Comparison of ENCODE assay signal across 8 cellular contexts in genomic region chr17:78933025-78933958, GRCh38. TPM values are rescaled to one million over a fixed set of nuclear protein-coding genes. Genes with fewer than 3 reads are reported as not detected.
DNase-seq lines count a peak whose midpoint lies in the region; ATAC-seq and TF ChIP-seq lines count a peak whose summit lies in the region.

No MANE protein-coding gene starts in this region.

- no peaks in the 10 kb centered on the region for H3K4me1 ChIP-seq in OCI-LY7 (ENCODE audit: insufficient read depth, low read length, poor library complexity, severe bottlenecking)
- H3K4me1 ChIP-seq in sigmoid colon = peaks cover 0 to 37% (median 35%) of the 10 kb centered on the region in 4 donors

- H3K27ac ChIP-seq in OCI-LY7 (ENCODE audit: low read depth, low read length, poor library complexity, severe bottlenecking) (no peak overlapping the region), sigmoid colon (peak overlapping the region; percentile 89 to 96 (median 92))

- CTCF ChIA-PET in OCI-LY7 (lab: Charles Lee; ENCODE audit: unreplicated experiment) = no interaction called here

- H4K20me1 ChIP-seq in OCI-LY7 (ENCODE audit: insufficient read depth, low read length) = no peaks in the 10 kb centered on the region

- no peak overlapping the region for H3K4me3 Mint-ChIP-seq in glutamatergic neuron (ENCODE audit: unreplicated experiment)

- H3K79me2 ChIP-seq in OCI-LY7 (ENCODE audit: insufficient read depth, low read depth, low read length) = no peaks in the 10 kb centered on the region

- peaks cover 21% of the 10 kb centered on the region for H3K4me1 Mint-ChIP-seq in glutamatergic neuron (ENCODE audit: low read depth, unreplicated experiment)

- intact Hi-C loops in OCI-LY7 (cut with micrococcal nuclease; ENCODE audit: unreplicated experiment) = no loop called here
- intact Hi-C loops in sigmoid colon (cut with DNase I) = no loop called here

- no TSS peak for BruUV-seq in OCI-LY7 (replicated peaks; lab: Mats Ljungman, UMichigan)

- H3K36me3 ChIP-seq in OCI-LY7 (ENCODE audit: insufficient read depth, low read length) = no peaks in the 10 kb centered on the region
- H3K36me3 ChIP-seq in sigmoid colon = no peaks in the 10 kb centered on the region

- H3K27me3 Mint-ChIP-seq in glutamatergic neuron (ENCODE audit: unreplicated experiment) = peaks cover 9% of the 10 kb centered on the region

- no peak for TF ChIP-seq POLR2A in sigmoid colon (IDR thresholded peaks at IDR 0.05)

- H3K4me2 ChIP-seq in OCI-LY7 (ENCODE audit: low read length) = no peak overlapping the region

- TF ChIP-seq CTCF in OCI-LY7 (conservative IDR thresholded peaks at IDR 0.05; ENCODE audit: low read length) (no peak), glutamatergic neuron (IDR thresholded peaks at IDR 0.05; ENCODE audit: partially characterized antibody, unreplicated experiment) (no peak), sigmoid colon (IDR thresholded peaks at IDR 0.05) (no peak)

- no peaks in the 10 kb centered on the region for H3K9me2 ChIP-seq in OCI-LY7 (ENCODE audit: insufficient read depth, low read length)

- H3K36me3 Mint-ChIP-seq in glutamatergic neuron (ENCODE audit: unreplicated experiment) = no peaks in the 10 kb centered on the region

- no peaks in the 10 kb centered on the region for H3K27me3 ChIP-seq in sigmoid colon

- no peak overlapping the region for H3K4me3 ChIP-seq in OCI-LY7 (ENCODE audit: low read depth, low read length, poor library complexity, severe bottlenecking)
- peak overlapping the region in 3 of 4 donors; percentile 26 to 31 (median 31) for H3K4me3 ChIP-seq in sigmoid colon

- H3K27ac Mint-ChIP-seq in glutamatergic neuron (ENCODE audit: unreplicated experiment) = peak overlapping the region; percentile 84

- TF ChIP-seq EP300 in sigmoid colon (IDR thresholded peaks at IDR 0.05) = peak in 1 of 4 donors; percentile 37

- DNase-seq in 8988T (peak; percentile 83), OCI-LY7 (ENCODE audit: low spot score) (peak; percentile 23), glutamatergic neuron (no peak), sigmoid colon (peak; percentile 88), DMS114 treated with DMSO at 0.1 percent for 48 hours (lab: John Stamatoyannopoulos, UW; ENCODE audit: unreplicated experiment) (no peak), NCI-H1417 treated with DMSO at 0.1 percent for 48 hours (lab: John Stamatoyannopoulos, UW) (no peak)
- peak; percentile 23 for DNase-seq in activated gamma-delta T cell treated with anti-CD3 and anti-CD28 coated beads, Interleukin-2, amount 50 U/mL, for 16 hours (ENCODE audit: low read depth)

- H3K9me3 ChIP-seq in OCI-LY7 (ENCODE audit: low read length) (no peaks in the 10 kb centered on the region), sigmoid colon (no peaks in the 10 kb centered on the region)

- POLR2A ChIA-PET in OCI-LY7 (lab: Charles Lee) = interaction anchor here (0.6 kb wide), 1 partner anchor 156 kb away, joined by 4 read pairs; no protein-coding TSS in a partner anchor

- H2AFZ ChIP-seq in OCI-LY7 (ENCODE audit: low read length) = no peak overlapping the region

- ATAC-seq in GM18508 (IDR thresholded peaks at IDR 0.05; ENCODE audit: insufficient read depth, unreplicated experiment) = peak; percentile 55

- H3K9me3 Mint-ChIP-seq in glutamatergic neuron (ENCODE audit: unreplicated experiment) = peaks cover 3% of the 10 kb centered on the region

- WGBS in sigmoid colon, 2 donors = 79% methylated on average over 18 of the region's 18 CpGs

RNA-seq across cellular contexts. Expression of gene TIMP2, which starts 8.1 kb away (rescaled TPM):
- 0.54 and 0.57 TPM in 2 replicates for total RNA-seq in OCI-LY7 (2014; rRNA removed; shearing (Covaris generic))
- total RNA-seq in OCI-LY7 (2022) (not detected in 2 replicates), glutamatergic neuron (ENCODE audit: unreplicated experiment) (121 TPM), sigmoid colon (100 to 1,000 TPM; 142 to 227 (median 151) TPM)
- polyA plus RNA-seq in sigmoid colon = 10 to 100 TPM; 16.4 to 58.8 (median 47.4) TPM

RNA-seq across cellular contexts. Expression of gene CEP295NL, which starts 30.3 kb away (rescaled TPM):
- total RNA-seq in OCI-LY7 (2014; rRNA removed; shearing (Covaris generic)) = not detected in 2 replicates
- total RNA-seq in OCI-LY7 (2022) (not detected in 2 replicates), glutamatergic neuron (ENCODE audit: unreplicated experiment) (6.4 TPM), sigmoid colon (10 to 100 TPM in 1 of 4 donors, 1 to 10 TPM in 3; 1.3 to 13.8 (median 2.3) TPM)
- polyA plus RNA-seq in sigmoid colon = under 1 TPM in 1 of 3 donors, not detected in 2; 0.89 TPM

RNA-seq across cellular contexts. Expression of gene LGALS3BP, which starts 46.4 kb away (rescaled TPM):
- 0.88 TPM in 1 of 2 replicates, not detected in the other for total RNA-seq in OCI-LY7 (2014; rRNA removed; shearing (Covaris generic))
- total RNA-seq in OCI-LY7 (2022) (1.3 and 1.7 TPM in 2 replicates), glutamatergic neuron (ENCODE audit: unreplicated experiment) (30.3 TPM), sigmoid colon (100 to 1,000 TPM; 134 to 277 (median 186) TPM)
- 100 to 1,000 TPM in 2 of 3 donors, 10 to 100 TPM in 1; 92.5 to 415 (median 138) TPM for polyA plus RNA-seq in sigmoid colon

Comparison
In these comparisons a context has a peak if more than half of its experiments do, and no peak if none do; other contexts are left out.
1. DNase-seq: peak in 8988T (single experiment), OCI-LY7 (single experiment), activated gamma-delta T cell treated with anti-CD3 and anti-CD28 coated beads, Interleukin-2, amount 50 U/mL, for 16 hours (single experiment) and sigmoid colon (single experiment); none in glutamatergic neuron (single experiment), DMS114 treated with DMSO at 0.1 percent for 48 hours (single experiment) and NCI-H1417 treated with DMSO at 0.1 percent for 48 hours (single experiment).
2. RNA of gene TIMP2, which starts 8.1 kb away (total RNA-seq): 142 to 227 TPM in sigmoid colon and 121 TPM in glutamatergic neuron (single experiment); 0.54 to 0.57 TPM in OCI-LY7; every median in the first group is over 10 times any median in the second.
3. RNA of gene LGALS3BP, which starts 46.4 kb away (total RNA-seq): 134 to 277 TPM in sigmoid colon and 30.3 TPM in glutamatergic neuron (single experiment); 0.88 to 1.7 TPM in OCI-LY7; every median in the first group is over 10 times any median in the second.